In the genomic region with DNA sequence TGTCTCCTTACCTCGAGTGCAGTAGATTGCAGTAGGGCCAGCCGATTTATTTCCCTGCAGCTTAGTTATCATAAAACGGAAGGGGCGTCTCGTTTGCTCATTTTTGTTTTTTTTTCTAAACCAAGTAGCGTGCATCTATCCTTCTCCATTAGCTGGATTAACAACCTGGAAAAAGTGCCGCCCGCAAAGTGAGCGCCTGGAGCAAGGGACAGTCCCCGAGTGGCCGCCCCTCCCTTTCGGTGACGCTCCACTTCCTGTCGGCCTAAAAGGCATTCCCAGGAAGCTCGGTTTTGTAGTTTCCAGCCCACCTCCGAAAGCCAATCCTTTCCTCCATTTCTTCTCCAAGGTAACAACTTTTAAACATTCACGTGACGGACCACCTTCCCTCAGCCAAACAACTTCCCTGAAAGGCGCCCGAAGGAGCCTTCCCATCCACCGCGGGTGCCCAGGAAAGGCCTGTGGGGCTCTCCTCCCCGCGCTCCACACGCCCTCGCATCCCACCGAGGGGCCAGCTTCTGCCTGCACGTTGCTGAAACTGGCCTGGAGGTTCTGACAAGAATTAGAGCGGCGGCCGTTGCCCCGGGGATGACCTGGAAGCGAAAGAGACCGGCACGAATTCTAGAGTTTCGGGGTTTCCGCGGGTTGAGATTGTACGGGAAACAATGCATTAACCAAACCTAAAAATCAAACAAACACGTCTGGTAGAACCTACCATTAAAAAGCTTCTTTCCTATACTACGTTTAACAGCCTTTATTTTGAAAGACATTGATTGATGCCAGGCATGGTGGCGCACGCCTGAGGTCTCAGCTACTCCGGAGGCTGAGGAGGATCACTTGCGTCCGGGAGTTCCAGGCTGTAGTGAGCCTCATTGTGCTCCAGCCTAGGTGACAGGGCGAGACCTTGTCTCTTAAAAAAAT, we compare ENCODE assay signal across 8 cellular contexts. TPM values are rescaled to one million over a fixed set of nuclear protein-coding genes. Genes with fewer than 3 reads are reported as not detected.
A peak's percentile ranks its signal among the peaks of the same experiment; 100 is the strongest.
DNase-seq lines count a peak whose midpoint lies in the region; ATAC-seq, FAIRE-seq and TF ChIP-seq lines count a peak whose summit lies in the region.

A gene with protein sequence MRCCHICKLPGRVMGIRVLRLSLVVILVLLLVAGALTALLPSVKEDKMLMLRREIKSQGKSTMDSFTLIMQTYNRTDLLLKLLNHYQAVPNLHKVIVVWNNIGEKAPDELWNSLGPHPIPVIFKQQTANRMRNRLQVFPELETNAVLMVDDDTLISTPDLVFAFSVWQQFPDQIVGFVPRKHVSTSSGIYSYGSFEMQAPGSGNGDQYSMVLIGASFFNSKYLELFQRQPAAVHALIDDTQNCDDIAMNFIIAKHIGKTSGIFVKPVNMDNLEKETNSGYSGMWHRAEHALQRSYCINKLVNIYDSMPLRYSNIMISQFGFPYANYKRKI (minus strand): TSS at position 221 of the 918 bp plus-strand sequence. CDS start 6,085 bp downstream, outside the sequence.

- peaks cover 22% of the 10 kb centered on the region for H3K4me1 Mint-ChIP-seq in progenitor cell of endocrine pancreas (ENCODE audit: low read depth)

- DNase-seq in GM12891 (ENCODE audit: insufficient read length, low spot score) = peak; percentile 39
- DNase-seq in NCI-H1436 (lab: John Stamatoyannopoulos, UW) = peak; percentile 51
- DNase-seq in T-helper 1 cell = peak; percentile 36 to 50 (median 38)
- peak; percentile 91 for DNase-seq in left ventricle myocardium superior
- peak; percentile 67 for DNase-seq in progenitor cell of endocrine pancreas (ENCODE audit: low spot score, unreplicated experiment)
- peak; percentile 85 for DNase-seq in urothelium cell line (ENCODE audit: low spot score)

- peak; percentile 45 for ATAC-seq in HG02798 (IDR thresholded peaks at IDR 0.05; ENCODE audit: poor library complexity, unreplicated experiment)
- peak; percentile 86 for ATAC-seq in left ventricle myocardium superior

- H3K27me3 Mint-ChIP-seq in progenitor cell of endocrine pancreas = no peaks in the 10 kb centered on the region

- peak within 1 kb of the TSS; percentile 97 for H3K27ac Mint-ChIP-seq in progenitor cell of endocrine pancreas

- no peak for TF ChIP-seq CTCF in progenitor cell of endocrine pancreas (IDR thresholded peaks at IDR 0.05; ENCODE audit: unreplicated experiment)

- H3K27ac ChIP-seq in angular gyrus (ENCODE audit: low read depth, low read length) = peak within 1 kb of the TSS; percentile 87

- peaks cover 25% of the 10 kb centered on the region for H3K36me3 Mint-ChIP-seq in progenitor cell of endocrine pancreas (ENCODE audit: insufficient read depth)

- H3K4me3 Mint-ChIP-seq in progenitor cell of endocrine pancreas (ENCODE audit: low read depth) = peak within 1 kb of the TSS; percentile 100

- H3K9me3 Mint-ChIP-seq in progenitor cell of endocrine pancreas (ENCODE audit: low read depth) = peaks cover 13% of the 10 kb centered on the region

- no peak for TF ChIP-seq POLR2A in GM12891 (IDR thresholded peaks at IDR 0.05; ENCODE audit: low read depth, low read length)

- FAIRE-seq in GM12891 (lab: Jason Lieb, UNC) (peak; percentile 48), urothelium cell line (lab: Jason Lieb, UNC) (no peak)

- intact Hi-C loops in left ventricle myocardium superior (cut with micrococcal nuclease) = no loop called here

TF ChIP-seq in GM12891, 5 proteins besides CTCF, POLR2A, EP300 and RAD21:
- TF ChIP-seq POLR2AphosphoS5 (IDR thresholded peaks at IDR 0.05; ENCODE audit: low read depth, low read length) = 0 out of 2 replicates have a peak, but pooled peaks have one; percentile 22
- TF ChIP-seq PAX5 (IDR thresholded peaks at IDR 0.05; ENCODE audit: insufficient read depth, low read length, severe bottlenecking) = no peak
- 0 out of 2 replicates have a peak, but pooled peaks have one; percentile 23 for TF ChIP-seq SPI1 (IDR thresholded peaks at IDR 0.05; ENCODE audit: low read depth, low read length)

RNA-seq across cellular contexts. Expression of the gene that starts here (rescaled TPM):
- polyA plus RNA-seq in GM12891 (2012; ENCODE audit: low read depth, missing spikeins) = 8.4 TPM
- total RNA-seq in left ventricle myocardium superior = 9.1 TPM
- total RNA-seq in progenitor cell of endocrine pancreas = 46.3 and 50.4 TPM in 2 replicates

Comparison
In these comparisons a context has a peak if more than half of its experiments do, and no peak if none do; other contexts are left out.
1. Peak in every context shown above with its lines: DNase-seq, ATAC-seq and H3K27ac ChIP-seq.
2. DNase-seq: peak in every context shown above with its lines; median percentile 91 in left ventricle myocardium superior; 85 in urothelium cell line; 67 in progenitor cell of endocrine pancreas; 51 in NCI-H1436; 39 in GM12891; 38 in T-helper 1 cell.